In the genomic region with DNA sequence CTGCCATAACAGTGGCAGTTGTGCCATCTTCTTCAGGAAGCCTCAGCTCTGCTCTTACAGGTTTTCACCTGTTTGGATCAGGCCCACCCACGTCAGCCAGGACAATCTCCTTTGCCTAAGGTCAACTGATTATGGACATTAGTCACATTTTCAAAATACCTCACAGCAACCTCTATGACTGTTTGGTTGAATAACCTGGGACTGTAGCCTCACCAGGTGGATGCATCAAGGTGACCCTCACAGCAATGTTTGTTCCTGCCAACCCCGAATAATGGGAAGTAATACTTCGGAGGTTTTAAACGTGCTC, we compare ENCODE assay signal across 36 cellular contexts. TPM values are rescaled to one million over a fixed set of nuclear protein-coding genes. Genes with fewer than 3 reads are reported as not detected.
"Had no signal": no experiment of that assay in that cellular context is flagged by ENCODE, and none has a peak within 500 bp of the region (broad histone marks: within the 10 kb centered on the region; RNA-seq: fewer than 3 reads in every experiment).

No MANE protein-coding gene starts in this region.

- H3K4me1 Mint-ChIP-seq: activated CD4-positive, alpha-beta T cell treated with anti-CD3 and anti-CD28 coated beads, Interleukin-2, amount 10 ng/mL, durations not matched to agents 24 days and 14 days; activated naive CD4-positive, alpha-beta T cell treated with anti-CD3 and anti-CD28 coated beads, Interleukin-2, amount 10 ng/mL, durations not matched to agents 7 days and 5 days; brain; endodermal cell; T-helper 17 cell had no signal

- H3K36me3 Mint-ChIP-seq: activated CD4-positive, alpha-beta memory T cell treated with anti-CD3 and anti-CD28 coated beads for 36 hours; activated naive CD4-positive, alpha-beta T cell treated with anti-CD3 and anti-CD28 coated beads, Interleukin-2, amount 10 ng/mL, durations not matched to agents 7 days and 5 days; activated naive CD4-positive, alpha-beta T cell treated with anti-CD3 and anti-CD28 coated beads, Interleukin-2, amount 50 U/mL, for 72 hours; activated naive CD8-positive, alpha-beta T cell treated with anti-CD3 and anti-CD28 coated beads, Interleukin-2, amount 10 ng/mL, durations not matched to agents 7 days and 5 days; brain had no signal

- H3K36me3 ChIP-seq: ascending aorta, breast epithelium, cardiac muscle cell, esophagus muscularis mucosa, gastrocnemius medialis, heart left ventricle had no signal

- H3K27ac ChIP-seq: ascending aorta, breast epithelium, cardiac muscle cell, coronary artery, dorsolateral prefrontal cortex, esophagus muscularis mucosa, gastrocnemius medialis, heart left ventricle had no signal

- H3K27me3 ChIP-seq: ascending aorta, breast epithelium, cardiac muscle cell, esophagus muscularis mucosa, foreskin keratinocyte, gastrocnemius medialis, heart left ventricle had no signal

- H3K4me3 ChIP-seq: ascending aorta, breast epithelium, cardiac muscle cell, coronary artery, dorsolateral prefrontal cortex, esophagus muscularis mucosa, gastrocnemius medialis, heart left ventricle had no signal

- DNase-seq: activated CD4-positive, alpha-beta memory T cell treated with anti-CD3 and anti-CD28 coated beads for 36 hours; activated CD4-positive, alpha-beta T cell treated with anti-CD3 and anti-CD28 coated beads for 36 hours; activated CD4-positive, alpha-beta T cell treated with anti-CD3 and anti-CD28 coated beads, Interleukin-2, amount 10 ng/mL, durations not matched to agents 24 days and 14 days; activated CD4-positive, CD25-positive, alpha-beta regulatory T cell; activated CD4-positive, CD25-positive, alpha-beta regulatory T cell treated with anti-CD3 and anti-CD28 coated beads, Interleukin-2, amount 50 U/mL, for 72 hours; activated CD8-positive, alpha-beta memory T cell treated with anti-CD3 and anti-CD28 coated beads, Interleukin-2, amount 50 U/mL, for 48 hours; activated CD8-positive, alpha-beta T cell treated with anti-CD3 and anti-CD28 coated beads, Interleukin-2, amount 10 ng/mL, durations not matched to agents 7 days and 5 days; activated gamma-delta T cell; activated naive CD4-positive, alpha-beta T cell; activated naive CD4-positive, alpha-beta T cell treated with anti-CD3 and anti-CD28 coated beads, Interleukin-2, amount 10 ng/mL, durations not matched to agents 7 days and 5 days; activated naive CD8-positive, alpha-beta T cell treated with anti-CD3 and anti-CD28 coated beads, Interleukin-2, amount 10 ng/mL, durations not matched to agents 7 days and 5 days; activated T-cell treated with anti-CD3 and anti-CD28 coated beads for 4 hours; activated T-cell treated with anti-CD3 and anti-CD28 coated beads, Interleukin-2, amount 50 U/mL, for 24 hours; activated T-cell treated with anti-CD3 and anti-CD28 coated beads, Interleukin-2, amount 50 U/mL, for 72 hours; central memory CD4-positive, alpha-beta T cell; cerebellar nuclear complex; dorsolateral prefrontal cortex; effector memory CD4-positive, alpha-beta T cell; endodermal cell; erythroblast; foreskin keratinocyte; gastrocnemius medialis; glutamatergic neuron; heart left ventricle; T-helper 1 cell; T-helper 17 cell; T1000 had no signal

- H3K27ac Mint-ChIP-seq: activated CD4-positive, alpha-beta memory T cell treated with anti-CD3 and anti-CD28 coated beads for 36 hours; activated CD4-positive, alpha-beta T cell treated with anti-CD3 and anti-CD28 coated beads for 36 hours; activated CD4-positive, alpha-beta T cell treated with anti-CD3 and anti-CD28 coated beads, Interleukin-2, amount 10 ng/mL, durations not matched to agents 24 days and 14 days; activated CD8-positive, alpha-beta T cell treated with anti-CD3 and anti-CD28 coated beads, Interleukin-2, amount 10 ng/mL, durations not matched to agents 7 days and 5 days; activated naive CD4-positive, alpha-beta T cell treated with anti-CD3 and anti-CD28 coated beads, Interleukin-2, amount 10 ng/mL, durations not matched to agents 7 days and 5 days; activated naive CD4-positive, alpha-beta T cell treated with anti-CD3 and anti-CD28 coated beads, Interleukin-2, amount 50 U/mL, for 72 hours; activated naive CD8-positive, alpha-beta T cell treated with anti-CD3 and anti-CD28 coated beads, Interleukin-2, amount 10 ng/mL, durations not matched to agents 7 days and 5 days; activated T-cell treated with anti-CD3 and anti-CD28 coated beads, Interleukin-2, amount 50 U/mL, for 24 hours; activated T-cell treated with anti-CD3 and anti-CD28 coated beads, Interleukin-2, amount 50 U/mL, for 72 hours; brain; dendritic cell treated with granulocyte-macrophage colony-stimulating factor and Interleukin-4, amounts not matched to agents 40 ng/mL and 50 ng/mL, for 4 days; endodermal cell; T-helper 17 cell; T-helper 2 cell treated with Interferon-gamma antibody and Interleukin-4, amounts not matched to agents 5 μg/mL and 100 μg/mL, for 36 hours had no signal

- H3K9me3 ChIP-seq: ascending aorta, breast epithelium, esophagus muscularis mucosa, gastrocnemius medialis, heart left ventricle had no signal

- H3K9me3 Mint-ChIP-seq: activated CD4-positive, alpha-beta memory T cell treated with anti-CD3 and anti-CD28 coated beads for 36 hours; activated CD4-positive, alpha-beta T cell treated with anti-CD3 and anti-CD28 coated beads, Interleukin-2, amount 10 ng/mL, durations not matched to agents 24 days and 14 days; activated naive CD4-positive, alpha-beta T cell treated with anti-CD3 and anti-CD28 coated beads, Interleukin-2, amount 10 ng/mL, durations not matched to agents 7 days and 5 days; activated naive CD4-positive, alpha-beta T cell treated with anti-CD3 and anti-CD28 coated beads, Interleukin-2, amount 50 U/mL, for 72 hours; activated naive CD8-positive, alpha-beta T cell treated with anti-CD3 and anti-CD28 coated beads, Interleukin-2, amount 10 ng/mL, durations not matched to agents 7 days and 5 days; activated T-cell treated with anti-CD3 and anti-CD28 coated beads, Interleukin-2, amount 50 U/mL, for 24 hours; activated T-cell treated with anti-CD3 and anti-CD28 coated beads, Interleukin-2, amount 50 U/mL, for 72 hours; brain; dendritic cell treated with granulocyte-macrophage colony-stimulating factor and Interleukin-4, amounts not matched to agents 40 ng/mL and 50 ng/mL, for 4 days; endodermal cell; T-helper 2 cell treated with Interferon-gamma antibody and Interleukin-4, amounts not matched to agents 5 μg/mL and 100 μg/mL, for 36 hours had no signal

- ATAC-seq: activated CD4-positive, alpha-beta T cell treated with anti-CD3 and anti-CD28 coated beads for 36 hours; activated CD8-positive, alpha-beta T cell treated with anti-CD3 and anti-CD28 coated beads, Interleukin-2, amount 10 ng/mL, durations not matched to agents 7 days and 5 days; activated naive CD4-positive, alpha-beta T cell treated with anti-CD3 and anti-CD28 coated beads, Interleukin-2, amount 50 U/mL, for 72 hours; activated T-cell treated with anti-CD3 and anti-CD28 coated beads, Interleukin-2, amount 50 U/mL, for 72 hours; foreskin keratinocyte; gastrocnemius medialis; heart left ventricle; T-helper 17 cell had no signal

- H3K4me1 ChIP-seq: ascending aorta, breast epithelium, esophagus muscularis mucosa, gastrocnemius medialis, heart left ventricle had no signal

- H3K4me3 Mint-ChIP-seq: activated CD4-positive, alpha-beta memory T cell treated with anti-CD3 and anti-CD28 coated beads for 36 hours; activated CD4-positive, alpha-beta T cell treated with anti-CD3 and anti-CD28 coated beads for 36 hours; activated CD4-positive, alpha-beta T cell treated with anti-CD3 and anti-CD28 coated beads, Interleukin-2, amount 10 ng/mL, durations not matched to agents 24 days and 14 days; activated CD8-positive, alpha-beta T cell treated with anti-CD3 and anti-CD28 coated beads, Interleukin-2, amount 10 ng/mL, durations not matched to agents 7 days and 5 days; activated naive CD4-positive, alpha-beta T cell treated with anti-CD3 and anti-CD28 coated beads, Interleukin-2, amount 10 ng/mL, durations not matched to agents 7 days and 5 days; activated naive CD8-positive, alpha-beta T cell treated with anti-CD3 and anti-CD28 coated beads, Interleukin-2, amount 10 ng/mL, durations not matched to agents 7 days and 5 days; activated T-cell treated with anti-CD3 and anti-CD28 coated beads, Interleukin-2, amount 50 U/mL, for 24 hours; activated T-cell treated with anti-CD3 and anti-CD28 coated beads, Interleukin-2, amount 50 U/mL, for 72 hours; brain; dendritic cell treated with granulocyte-macrophage colony-stimulating factor and Interleukin-4, amounts not matched to agents 40 ng/mL and 50 ng/mL, for 4 days; endodermal cell; T-helper 17 cell; T-helper 2 cell treated with Interferon-gamma antibody and Interleukin-4, amounts not matched to agents 5 μg/mL and 100 μg/mL, for 36 hours had no signal

RNA-seq across cellular contexts. Expression of gene ATP12A, which starts 17.2 kb away (rescaled TPM):
- total RNA-seq: activated naive CD8-positive, alpha-beta T cell treated with anti-CD3 and anti-CD28 coated beads, Interleukin-2, amount 10 ng/mL, durations not matched to agents 7 days and 5 days; ascending aorta; breast epithelium; cardiac muscle cell; esophagus muscularis mucosa; gastrocnemius medialis; heart left ventricle; T-helper 17 cell had no signal
- polyA plus RNA-seq: cardiac muscle cell, heart left ventricle had no signal
